In the genomic region with DNA sequence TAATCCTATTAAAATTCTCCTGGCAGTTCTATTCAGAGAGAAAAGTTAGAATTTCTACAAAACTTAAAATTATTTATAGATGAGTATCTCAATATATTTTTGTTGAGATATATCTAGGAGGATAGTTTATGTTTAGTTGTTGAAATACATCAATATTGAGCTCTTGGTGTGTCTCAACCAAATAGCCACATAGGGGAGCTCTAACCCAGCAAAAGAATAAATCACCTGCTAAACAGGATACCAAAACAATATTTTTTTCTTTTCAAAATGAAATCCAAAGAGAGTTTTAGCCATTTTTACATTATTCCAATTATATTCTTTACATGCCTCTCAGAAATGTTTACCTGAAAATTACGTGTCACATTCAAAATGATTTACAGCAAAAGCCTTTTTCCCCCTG, we compare ENCODE assay signal across 9 cellular contexts.
DNase-seq lines count a peak whose midpoint lies in the region; ATAC-seq and TF ChIP-seq lines count a peak whose summit lies in the region.
"Had no signal": no experiment of that assay in that cellular context is flagged by ENCODE, and none has a peak within 500 bp of the region (broad histone marks: within the 10 kb centered on the region; RNA-seq: fewer than 3 reads in every experiment).

No MANE protein-coding gene starts in this region.

- no peak overlapping the region for H2BK12ac ChIP-seq in mesenchymal stem cell (ENCODE audit: low read length in 2 of 2)

- no peak for ATAC-seq in HG02970 (IDR thresholded peaks at IDR 0.05; ENCODE audit: low FRiP score, unreplicated experiment)

- H3K27ac ChIP-seq in SK-N-MC (no peak overlapping the region), mesenchymal stem cell (ENCODE audit: low read length, poor library complexity, severe bottlenecking) (no peak overlapping the region)

- no peak overlapping the region for H3K23ac ChIP-seq in mesenchymal stem cell (ENCODE audit: low read length in 2 of 2)

- H3K4me3 ChIP-seq in SK-N-MC (no peak overlapping the region), mesenchymal stem cell (ENCODE audit: insufficient read depth in 1 of 2, low read depth in 1 of 2, low read length in 2 of 2) (no peak overlapping the region)

- no peak overlapping the region for H4K91ac ChIP-seq in mesenchymal stem cell (ENCODE audit: low read length)

- no peak overlapping the region for H2BK5ac ChIP-seq in mesenchymal stem cell (ENCODE audit: low read depth, low read length, poor library complexity, severe bottlenecking)

- H3K27me3 Mint-ChIP-seq in mesothelial cell of epicardium (ENCODE audit: low read depth) = no peaks in the 10 kb centered on the region

- no peak overlapping the region for H3K9ac ChIP-seq in SK-N-MC (ENCODE audit: insufficient read length)
- H3K9ac ChIP-seq in mesenchymal stem cell (ENCODE audit: low read length) = no peak overlapping the region

- no peak overlapping the region for H3K4me2 ChIP-seq in mesenchymal stem cell (ENCODE audit: low read length, poor library complexity, severe bottlenecking)

- H3K14ac ChIP-seq in mesenchymal stem cell (ENCODE audit: low read length in 2 of 2) = no peak overlapping the region

- no peak for TF ChIP-seq CTCF in mesothelial cell of epicardium (IDR thresholded peaks at IDR 0.05; ENCODE audit: unreplicated experiment)

- no peak overlapping the region for H2AFZ ChIP-seq in mesenchymal stem cell (ENCODE audit: low read depth, low read length)

- peaks cover 17% of the 10 kb centered on the region for H3K9me3 Mint-ChIP-seq in mesothelial cell of epicardium

- H2BK15ac ChIP-seq in mesenchymal stem cell (ENCODE audit: low read depth, poor library complexity, severe bottlenecking) = no peak overlapping the region

- no peak overlapping the region for H3K27ac Mint-ChIP-seq in mesothelial cell of epicardium

- no peak overlapping the region for H3K18ac ChIP-seq in mesenchymal stem cell (ENCODE audit: low read depth in 1 of 2, low read length in 2 of 2)

- H2BK120ac ChIP-seq in mesenchymal stem cell (ENCODE audit: low read depth, low read length) = no peak overlapping the region

- no peak overlapping the region for H2AK5ac ChIP-seq in mesenchymal stem cell (ENCODE audit: low read length, severe bottlenecking)

- no peaks in the 10 kb centered on the region for H3K4me1 ChIP-seq in mesenchymal stem cell (ENCODE audit: control insufficient read depth, insufficient read depth, low read depth, low read length)

- H3K4ac ChIP-seq in mesenchymal stem cell (ENCODE audit: low read depth in 1 of 2, low read length in 2 of 2) = no peak overlapping the region

- no CpG with 5 or more reads among the region's 1 CpG for WGBS in mesenchymal stem cell

- no peaks in the 10 kb centered on the region for H3K27me3 ChIP-seq in mesenchymal stem cell (ENCODE audit: control insufficient read depth in 1 of 2, insufficient read depth in 1 of 2, low read length in 2 of 2)

- H3K36me3 Mint-ChIP-seq in mesothelial cell of epicardium = peaks cover 4% of the 10 kb centered on the region

- no peak overlapping the region for H4K8ac ChIP-seq in mesenchymal stem cell (ENCODE audit: low read length)

- no peak overlapping the region for H3K4me3 Mint-ChIP-seq in mesothelial cell of epicardium

- H3K36me3 ChIP-seq in SK-N-MC (ENCODE audit: insufficient read depth, low read length) = no peaks in the 10 kb centered on the region
- H3K36me3 ChIP-seq in mesenchymal stem cell (ENCODE audit: control insufficient read depth in 1 of 2, insufficient read depth in 2 of 2, low read depth in 1 of 2, low read length in 2 of 2) = no peaks in the 10 kb centered on the region

- no peaks in the 10 kb centered on the region for H3K79me1 ChIP-seq in mesenchymal stem cell (replicated peaks; ENCODE audit: low read length, poor library complexity, severe bottlenecking)

- DNase-seq in DMS 273 (lab: John Stamatoyannopoulos, UW; ENCODE audit: unreplicated experiment) (peak; percentile 32), DMS 273 treated with DMSO at 0.1 percent for 48 hours (lab: John Stamatoyannopoulos, UW) (no peak), LoVo (ENCODE audit: low spot score) (peak; percentile 4), SK-N-MC (ENCODE audit: low read depth, low spot score) (peak; percentile 45), mesenchymal stem cell (peak; percentile 37), mesothelial cell of epicardium (ENCODE audit: low spot score in 2 of 2, unreplicated experiment in 2 of 2) (no peak), cerebellar nuclear complex (lab: John Stamatoyannopoulos, UW) (no peak)
- DNase-seq: NCI-H2029 treated with DMSO at 0.1 percent for 48 hours had no signal

- peaks cover 3% of the 10 kb centered on the region for H3K4me1 Mint-ChIP-seq in mesothelial cell of epicardium

- H3K9me3 ChIP-seq in SK-N-MC (ENCODE audit: low read depth, low read length) (peaks cover 4% of the 10 kb centered on the region; the same call in 1 of the 2 replicates), mesenchymal stem cell (ENCODE audit: control insufficient read depth, low read length) (no peaks in the 10 kb centered on the region)

Comparison
In these comparisons a context has a peak if more than half of its experiments do, and no peak if none do; other contexts are left out.
1. DNase-seq: peak in DMS 273 (single experiment), LoVo (single experiment), SK-N-MC (single experiment) and mesenchymal stem cell (single experiment); none in DMS 273 treated with DMSO at 0.1 percent for 48 hours (single experiment), mesothelial cell of epicardium (0 of 2) and cerebellar nuclear complex (0 of 2).